ENCODE assay signal across 33 cellular contexts in genomic region chr20:63548992-63549391, GRCh38. TPM values are rescaled to one million over a fixed set of nuclear protein-coding genes. Genes with fewer than 3 reads are reported as not detected.
"Had no signal": no experiment of that assay in that cellular context is flagged by ENCODE, and none has a peak within 500 bp of the region (broad histone marks: within the 10 kb centered on the region; RNA-seq: fewer than 3 reads in every experiment).

No MANE protein-coding gene starts in this region.

- H3K4me3 ChIP-seq: colonic mucosa, gastrocnemius medialis, lung, neural progenitor cell, prostate gland, right atrium auricular region, smooth muscle cell, testis, tibial artery had no signal

- ATAC-seq: esophagus mucosa; gastrocnemius medialis; left ventricle myocardium superior; sciatic nerve; stimulated activated naive CD8-positive, alpha-beta T cell treated with anti-CD3 and anti-CD28 coated beads, Interleukin-15, Interleukin-2, amounts not matched to agents 100 U/mL and 50 U/mL, for 24 hours had no signal

- DNase-seq: colonic mucosa; effector CD8-positive, alpha-beta T cell; endodermal cell; foreskin fibroblast; gastrocnemius medialis; head of caudate nucleus; left ventricle myocardium superior; naive B cell; nucleus accumbens; stimulated activated CD4-positive, alpha-beta T cell treated with anti-CD3 and anti-CD28 coated beads, Interleukin-12 subunit alpha, Interleukin-12 subunit beta, amount 100 ng/mL, for 4 hours; stimulated activated CD4-positive, alpha-beta T cell treated with anti-CD3 and anti-CD28 coated beads, Interleukin-1b, Interleukin-23, amount 100 ng/mL, for 48 hours; stimulated activated CD4-positive, alpha-beta T cell treated with anti-CD3 and anti-CD28 coated beads, Interleukin-4, amount 100 ng/mL, for 1 hour; stimulated activated CD8-positive, alpha-beta memory T cell treated with anti-CD3 and anti-CD28 coated beads, Interleukin-4, amount 100 ng/mL, for 48 hours; stimulated activated naive CD8-positive, alpha-beta T cell treated with anti-CD3 and anti-CD28 coated beads, Interleukin-15, Interleukin-2, amounts not matched to agents 100 U/mL and 50 U/mL, for 24 hours; substantia nigra; testis; tibial artery had no signal

- H3K36me3 Mint-ChIP-seq: memory B cell, naive B cell, neural progenitor cell, type B pancreatic cell had no signal

- H3K4me1 Mint-ChIP-seq: nephron had no signal

- H3K36me3 ChIP-seq: colonic mucosa, gastrocnemius medialis, neural progenitor cell, prostate gland, right atrium auricular region, tibial artery had no signal

- H3K4me1 ChIP-seq: gastrocnemius medialis, neural progenitor cell, prostate gland had no signal

- H3K27me3 ChIP-seq: neural progenitor cell, right atrium auricular region, testis had no signal

- H3K4me2 ChIP-seq: neural progenitor cell, smooth muscle cell had no signal

- H3K9me3 ChIP-seq: colonic mucosa, gastrocnemius medialis, prostate gland, right atrium auricular region, testis, tibial artery had no signal

- H3K27ac Mint-ChIP-seq: dendritic cell treated with granulocyte-macrophage colony-stimulating factor and Interleukin-4, amounts not matched to agents 40 ng/mL and 50 ng/mL, for 4 days; endodermal cell; memory B cell; nephron; neural progenitor cell; type B pancreatic cell had no signal

- H3K9me3 Mint-ChIP-seq: dendritic cell treated with granulocyte-macrophage colony-stimulating factor and Interleukin-4, amounts not matched to agents 40 ng/mL and 50 ng/mL, for 4 days; endodermal cell; memory B cell; naive B cell; nephron; neural progenitor cell; type B pancreatic cell had no signal

- H3K27ac ChIP-seq: colonic mucosa, epithelial cell of prostate, gastrocnemius medialis, neural progenitor cell, prostate gland, right atrium auricular region, testis, tibial artery had no signal

- H3K9ac ChIP-seq: neural progenitor cell had no signal

- H3K4me3 Mint-ChIP-seq: dendritic cell treated with granulocyte-macrophage colony-stimulating factor and Interleukin-4, amounts not matched to agents 40 ng/mL and 50 ng/mL, for 4 days; endodermal cell; memory B cell; nephron; neural progenitor cell; type B pancreatic cell had no signal

RNA-seq across cellular contexts. Expression of gene SRMS, which starts 1.4 kb away (rescaled TPM):
- total RNA-seq: endodermal cell, gastrocnemius medialis, glomerular endothelial cell, left ventricle myocardium superior, lung, mononuclear cell, osteocyte, right atrium auricular region, sciatic nerve, smooth muscle cell had no signal
- polyA plus RNA-seq: smooth muscle cell, urinary bladder had no signal

RNA-seq across cellular contexts. Expression of gene FNDC11, which starts 5.0 kb away (rescaled TPM):
- total RNA-seq: right atrium auricular region had no signal

RNA-seq across cellular contexts. Expression of gene PTK6, which starts 11.8 kb away (rescaled TPM):
- total RNA-seq: glomerular endothelial cell, left ventricle myocardium superior, right atrium auricular region, smooth muscle cell had no signal
